Comparison of ENCODE assay signal across 36 cellular contexts in genomic region chr2:6545795-6546194, GRCh38.
"Had no signal": no experiment of that assay in that cellular context is flagged by ENCODE, and none has a peak within 500 bp of the region (broad histone marks: within the 10 kb centered on the region; RNA-seq: fewer than 3 reads in every experiment).

No MANE protein-coding gene starts in this region.

- H3K27ac ChIP-seq: adrenal gland, breast epithelium, coronary artery, dorsolateral prefrontal cortex, esophagus squamous epithelium, heart left ventricle had no signal

- H3K4me3 ChIP-seq: adrenal gland, body of pancreas, breast epithelium, coronary artery, dorsolateral prefrontal cortex, esophagus squamous epithelium, heart left ventricle had no signal

- H3K27ac Mint-ChIP-seq: activated CD4-positive, alpha-beta memory T cell treated with anti-CD3 and anti-CD28 coated beads for 36 hours; activated CD4-positive, alpha-beta T cell treated with anti-CD3 and anti-CD28 coated beads for 36 hours; activated CD4-positive, alpha-beta T cell treated with anti-CD3 and anti-CD28 coated beads, Interleukin-2, amount 10 ng/mL, durations not matched to agents 24 days and 14 days; activated CD8-positive, alpha-beta memory T cell treated with anti-CD3 and anti-CD28 coated beads, Interleukin-2, amount 10 ng/mL, durations not matched to agents 7 days and 5 days; activated CD8-positive, alpha-beta T cell treated with anti-CD3 and anti-CD28 coated beads, Interleukin-2, amount 10 ng/mL, durations not matched to agents 7 days and 5 days; activated naive CD4-positive, alpha-beta T cell treated with anti-CD3 and anti-CD28 coated beads for 36 hours; activated naive CD4-positive, alpha-beta T cell treated with anti-CD3 and anti-CD28 coated beads, Interleukin-2, amount 50 U/mL, for 24 hours; activated naive CD8-positive, alpha-beta T cell treated with anti-CD3 and anti-CD28 coated beads for 36 hours; activated naive CD8-positive, alpha-beta T cell treated with anti-CD3 and anti-CD28 coated beads, Interleukin-2, amount 50 U/mL, for 24 hours; activated T-helper 1 cell treated with anti-CD3 and anti-CD28 coated beads, Interleukin-12 subunit alpha, Interleukin-12 subunit beta, Interleukin-2, Interleukin-4 antibody, amounts not matched to agents 30 ng/mL and 10 ng/mL and 1 ng/mL, durations not matched to agents 14 hours and 24 hours and 36 hours; activated T-helper 2 cell treated with anti-CD3 and anti-CD28 coated beads, Interferon-gamma antibody, Interleukin-2, Interleukin-4, amounts not matched to agents 10 μg/mL and 5 μg/mL and 100 μg/mL, durations not matched to agents 14 hours and 24 hours and 36 hours; dendritic cell treated with granulocyte-macrophage colony-stimulating factor and Interleukin-4, amounts not matched to agents 40 ng/mL and 50 ng/mL, for 4 days; endodermal cell; T-helper 17 cell; T-helper 2 cell treated with Interferon-gamma antibody and Interleukin-4, amounts not matched to agents 5 μg/mL and 100 μg/mL, for 36 hours had no signal

- H3K36me3 ChIP-seq: adrenal gland, breast epithelium, esophagus squamous epithelium, heart left ventricle had no signal

- H3K4me1 ChIP-seq: adrenal gland, body of pancreas, breast epithelium, esophagus squamous epithelium, heart left ventricle had no signal

- H3K9me3 Mint-ChIP-seq: activated CD4-positive, alpha-beta T cell treated with anti-CD3 and anti-CD28 coated beads, Interleukin-2, amount 10 ng/mL, durations not matched to agents 24 days and 14 days; activated naive CD4-positive, alpha-beta T cell treated with anti-CD3 and anti-CD28 coated beads for 36 hours; activated T-helper 2 cell treated with anti-CD3 and anti-CD28 coated beads, Interferon-gamma antibody, Interleukin-2, Interleukin-4, amounts not matched to agents 10 μg/mL and 5 μg/mL and 100 μg/mL, durations not matched to agents 14 hours and 24 hours and 36 hours; dendritic cell treated with granulocyte-macrophage colony-stimulating factor and Interleukin-4, amounts not matched to agents 40 ng/mL and 50 ng/mL, for 4 days; T-helper 2 cell treated with Interferon-gamma antibody and Interleukin-4, amounts not matched to agents 5 μg/mL and 100 μg/mL, for 36 hours had no signal

- H3K27me3 ChIP-seq: adrenal gland, body of pancreas, breast epithelium, dorsolateral prefrontal cortex, esophagus squamous epithelium, heart left ventricle had no signal

- DNase-seq: activated CD4-positive, alpha-beta memory T cell treated with anti-CD3 and anti-CD28 coated beads for 36 hours; activated CD4-positive, alpha-beta T cell treated with anti-CD3 and anti-CD28 coated beads for 36 hours; activated CD4-positive, alpha-beta T cell treated with anti-CD3 and anti-CD28 coated beads, Interleukin-2, amount 10 ng/mL, durations not matched to agents 24 days and 14 days; activated CD4-positive, CD25-positive, alpha-beta regulatory T cell; activated CD4-positive, CD25-positive, alpha-beta regulatory T cell treated with anti-CD3 and anti-CD28 coated beads, Interleukin-2, amount 50 U/mL, for 72 hours; activated CD8-positive, alpha-beta memory T cell treated with anti-CD3 and anti-CD28 coated beads, Interleukin-2, amount 10 ng/mL, durations not matched to agents 7 days and 5 days; activated CD8-positive, alpha-beta memory T cell treated with anti-CD3 and anti-CD28 coated beads, Interleukin-2, amount 50 U/mL, for 4 hours; activated CD8-positive, alpha-beta T cell treated with anti-CD3 and anti-CD28 coated beads, Interleukin-2, amount 10 ng/mL, durations not matched to agents 7 days and 5 days; activated effector memory CD4-positive, alpha-beta T cell treated with anti-CD3 and anti-CD28 coated beads, Interleukin-2, amount 50 U/mL, for 16 hours; activated naive CD4-positive, alpha-beta T cell treated with anti-CD3 and anti-CD28 coated beads for 36 hours; activated naive CD8-positive, alpha-beta T cell treated with anti-CD3 and anti-CD28 coated beads for 36 hours; activated naive CD8-positive, alpha-beta T cell treated with anti-CD3 and anti-CD28 coated beads, Interleukin-2, amount 50 U/mL, for 24 hours; activated T-cell treated with anti-CD3 and anti-CD28 coated beads, Interleukin-2, amount 50 U/mL, for 1 hour; activated T-cell treated with anti-CD3 and anti-CD28 coated beads, Interleukin-2, amount 50 U/mL, for 48 hours; adrenal gland; amygdala; aorta; body of pancreas; dorsolateral prefrontal cortex; effector memory CD4-positive, alpha-beta T cell; endodermal cell; esophagus squamous epithelium; glutamatergic neuron; heart left ventricle; T-helper 1 cell; T-helper 17 cell; T1000 had no signal

- H3K4me3 Mint-ChIP-seq: activated CD4-positive, alpha-beta memory T cell treated with anti-CD3 and anti-CD28 coated beads for 36 hours; activated CD4-positive, alpha-beta T cell treated with anti-CD3 and anti-CD28 coated beads for 36 hours; activated CD4-positive, alpha-beta T cell treated with anti-CD3 and anti-CD28 coated beads, Interleukin-2, amount 10 ng/mL, durations not matched to agents 24 days and 14 days; activated CD8-positive, alpha-beta memory T cell treated with anti-CD3 and anti-CD28 coated beads, Interleukin-2, amount 10 ng/mL, durations not matched to agents 7 days and 5 days; activated CD8-positive, alpha-beta T cell treated with anti-CD3 and anti-CD28 coated beads, Interleukin-2, amount 10 ng/mL, durations not matched to agents 7 days and 5 days; activated naive CD4-positive, alpha-beta T cell treated with anti-CD3 and anti-CD28 coated beads for 36 hours; activated naive CD4-positive, alpha-beta T cell treated with anti-CD3 and anti-CD28 coated beads, Interleukin-2, amount 50 U/mL, for 24 hours; activated naive CD8-positive, alpha-beta T cell treated with anti-CD3 and anti-CD28 coated beads for 36 hours; activated naive CD8-positive, alpha-beta T cell treated with anti-CD3 and anti-CD28 coated beads, Interleukin-2, amount 50 U/mL, for 24 hours; activated T-helper 1 cell treated with anti-CD3 and anti-CD28 coated beads, Interleukin-12 subunit alpha, Interleukin-12 subunit beta, Interleukin-2, Interleukin-4 antibody, amounts not matched to agents 30 ng/mL and 10 ng/mL and 1 ng/mL, durations not matched to agents 14 hours and 24 hours and 36 hours; central memory CD8-positive, alpha-beta T cell; dendritic cell treated with granulocyte-macrophage colony-stimulating factor and Interleukin-4, amounts not matched to agents 40 ng/mL and 50 ng/mL, for 4 days; endodermal cell; T-helper 17 cell; T-helper 2 cell treated with Interferon-gamma antibody and Interleukin-4, amounts not matched to agents 5 μg/mL and 100 μg/mL, for 36 hours had no signal

- ATAC-seq: activated CD4-positive, alpha-beta T cell treated with anti-CD3 and anti-CD28 coated beads for 36 hours; activated CD8-positive, alpha-beta memory T cell treated with anti-CD3 and anti-CD28 coated beads, Interleukin-2, amount 10 ng/mL, durations not matched to agents 7 days and 5 days; activated CD8-positive, alpha-beta T cell treated with anti-CD3 and anti-CD28 coated beads, Interleukin-2, amount 10 ng/mL, durations not matched to agents 7 days and 5 days; activated naive CD8-positive, alpha-beta T cell treated with anti-CD3 and anti-CD28 coated beads, Interleukin-2, amount 50 U/mL, for 24 hours; body of pancreas; heart left ventricle; T-helper 17 cell had no signal

- H3K9me3 ChIP-seq: adrenal gland, body of pancreas, esophagus squamous epithelium had no signal

- H3K36me3 Mint-ChIP-seq: activated CD4-positive, alpha-beta memory T cell treated with anti-CD3 and anti-CD28 coated beads for 36 hours; activated CD8-positive, alpha-beta memory T cell treated with anti-CD3 and anti-CD28 coated beads, Interleukin-2, amount 10 ng/mL, durations not matched to agents 7 days and 5 days; activated naive CD4-positive, alpha-beta T cell treated with anti-CD3 and anti-CD28 coated beads, Interleukin-2, amount 50 U/mL, for 24 hours; activated naive CD8-positive, alpha-beta T cell treated with anti-CD3 and anti-CD28 coated beads for 36 hours had no signal

- H3K27me3 Mint-ChIP-seq: activated CD4-positive, alpha-beta memory T cell treated with anti-CD3 and anti-CD28 coated beads for 36 hours; activated CD4-positive, alpha-beta T cell treated with anti-CD3 and anti-CD28 coated beads for 36 hours; activated CD4-positive, alpha-beta T cell treated with anti-CD3 and anti-CD28 coated beads, Interleukin-2, amount 10 ng/mL, durations not matched to agents 24 days and 14 days; activated CD8-positive, alpha-beta memory T cell treated with anti-CD3 and anti-CD28 coated beads, Interleukin-2, amount 10 ng/mL, durations not matched to agents 7 days and 5 days; activated naive CD8-positive, alpha-beta T cell treated with anti-CD3 and anti-CD28 coated beads, Interleukin-2, amount 50 U/mL, for 24 hours; central memory CD8-positive, alpha-beta T cell; dendritic cell treated with granulocyte-macrophage colony-stimulating factor and Interleukin-4, amounts not matched to agents 40 ng/mL and 50 ng/mL, for 4 days; T-helper 17 cell had no signal

- H3K4me1 Mint-ChIP-seq: activated CD4-positive, alpha-beta T cell treated with anti-CD3 and anti-CD28 coated beads for 36 hours; activated CD4-positive, alpha-beta T cell treated with anti-CD3 and anti-CD28 coated beads, Interleukin-2, amount 10 ng/mL, durations not matched to agents 24 days and 14 days; activated CD8-positive, alpha-beta memory T cell treated with anti-CD3 and anti-CD28 coated beads, Interleukin-2, amount 10 ng/mL, durations not matched to agents 7 days and 5 days; activated naive CD4-positive, alpha-beta T cell treated with anti-CD3 and anti-CD28 coated beads, Interleukin-2, amount 50 U/mL, for 24 hours; activated naive CD8-positive, alpha-beta T cell treated with anti-CD3 and anti-CD28 coated beads for 36 hours; activated naive CD8-positive, alpha-beta T cell treated with anti-CD3 and anti-CD28 coated beads, Interleukin-2, amount 50 U/mL, for 24 hours; central memory CD8-positive, alpha-beta T cell; endodermal cell; T-helper 17 cell had no signal

- FAIRE-seq: frontal cortex had no signal
